Comparison of ENCODE assay signal across 25 cellular contexts in the genomic region with DNA sequence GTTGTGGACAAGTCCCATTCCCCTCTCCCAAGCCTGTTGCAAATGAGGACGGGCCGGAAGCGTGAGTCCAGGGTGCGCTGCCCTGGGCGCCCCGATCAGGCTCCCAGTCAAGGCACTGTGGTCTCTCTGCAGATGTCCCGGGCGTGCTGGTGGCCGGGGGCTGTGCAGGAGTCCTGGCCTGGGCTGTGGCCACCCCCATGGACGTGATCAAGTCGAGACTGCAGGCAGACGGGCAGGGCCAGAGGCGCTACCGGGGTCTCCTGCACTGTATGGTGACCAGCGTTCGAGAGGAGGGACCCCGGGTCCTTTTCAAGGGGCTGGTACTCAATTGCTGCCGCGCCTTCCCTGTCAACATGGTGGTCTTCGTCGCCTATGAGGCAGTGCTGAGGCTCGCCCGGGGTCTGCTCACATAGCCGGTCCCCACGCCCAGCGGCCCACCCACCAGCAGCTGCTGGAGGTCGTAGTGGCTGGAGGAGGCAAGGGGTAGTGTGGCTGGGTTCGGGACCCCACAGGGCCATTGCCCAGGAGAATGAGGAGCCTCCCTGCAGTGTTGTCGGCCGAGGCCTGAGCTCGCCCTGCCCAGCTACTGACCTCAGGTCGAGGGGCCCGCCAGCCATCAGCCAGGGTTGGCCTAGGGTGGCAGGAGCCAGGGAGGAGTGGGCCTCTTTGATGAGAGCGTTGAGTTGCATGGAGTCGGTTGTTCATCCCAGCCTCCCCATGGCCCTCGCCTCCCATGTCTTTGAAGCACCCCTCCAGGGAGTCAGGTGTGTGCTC. TPM values are rescaled to one million over a fixed set of nuclear protein-coding genes. Genes with fewer than 3 reads are reported as not detected.
DNase-seq lines count a peak whose midpoint lies in the region; ATAC-seq, FAIRE-seq and TF ChIP-seq lines count a peak whose summit lies in the region.
"Had no signal": no experiment of that assay in that cellular context is flagged by ENCODE, and none has a peak within 500 bp of the region (broad histone marks: within the 10 kb centered on the region; RNA-seq: fewer than 3 reads in every experiment).

No MANE protein-coding gene starts in this region.

- H3K36me3 ChIP-seq in IMR-90 (ENCODE audit: control insufficient read depth, insufficient read depth, low read length) (peaks cover 13% of the 10 kb centered on the region), small intestine (ENCODE audit: control insufficient read depth in 2 of 2, insufficient read depth in 2 of 2, low read length in 2 of 2) (no peaks in the 10 kb centered on the region)

- H2BK15ac ChIP-seq in IMR-90 (ENCODE audit: low read depth, low read length): no peak overlapping the region

- no peaks in the 10 kb centered on the region for H3K27me3 ChIP-seq in IMR-90 (ENCODE audit: control insufficient read depth, insufficient read depth, low read length)
- no peaks in the 10 kb centered on the region for H3K27me3 ChIP-seq in small intestine (ENCODE audit: control insufficient read depth in 2 of 2, insufficient read depth in 2 of 2, low read length in 2 of 2)
- H3K27me3 ChIP-seq: SJCRH30 had no signal

- no peak overlapping the region for H3K4me3 Mint-ChIP-seq in activated T-cell treated with anti-CD3 and anti-CD28 coated beads, Interleukin-2, amount 50 U/mL, for 72 hours
- no peak overlapping the region for H3K4me3 Mint-ChIP-seq in endothelial cell (ENCODE audit: unreplicated experiment)
- H3K4me3 Mint-ChIP-seq: CD8-positive, alpha-beta memory T cell had no signal

- H2BK20ac ChIP-seq in IMR-90 (ENCODE audit: low read depth, low read length): no peak overlapping the region

- peak in 1 of 2 donors; percentile 29 for DNase-seq in activated T-cell treated with anti-CD3 and anti-CD28 coated beads, Interleukin-2, amount 50 U/mL, for 72 hours
- DNase-seq in activated T-cell treated with anti-CD3 and anti-CD28 coated beads, Interleukin-2, amount 50 U/mL, for 48 hours: no peak
- no peak for DNase-seq in IMR-90
- DNase-seq in endothelial cell (ENCODE audit: low spot score): no peak
- DNase-seq in small intestine: no peak
- DNase-seq in D341Med (ENCODE audit: low spot score): no peak
- no peak for DNase-seq in NCI-H69 (lab: John Stamatoyannopoulos, UW)
- DNase-seq: CD8-positive, alpha-beta memory T cell; GF-D8; Karpas-422; MV-4-11; NCI-H1105 treated with DMSO at 0.1 percent for 48 hours; NCI-H1694; NCI-H2081; NCI-H2171; NCI-H345; NCI-H82; SJCRH30 had no signal

- no peak overlapping the region for H3K4me2 ChIP-seq in IMR-90 (ENCODE audit: low read depth, low read length)

- H4K20me1 ChIP-seq in IMR-90 (ENCODE audit: insufficient read depth, low read length): no peaks in the 10 kb centered on the region; the same call in 1 of the 2 replicates

- no peak overlapping the region for H3K18ac ChIP-seq in IMR-90 (ENCODE audit: low read depth, low read length)

- no peak overlapping the region for H3K9ac ChIP-seq in IMR-90 (ENCODE audit: low read depth, low read length)

- no peak overlapping the region for H2BK120ac ChIP-seq in IMR-90 (ENCODE audit: low read depth, low read length)

- H3K9me3 Mint-ChIP-seq in activated T-cell treated with anti-CD3 and anti-CD28 coated beads, Interleukin-2, amount 50 U/mL, for 72 hours: no peaks in the 10 kb centered on the region
- H3K9me3 Mint-ChIP-seq in endothelial cell (ENCODE audit: unreplicated experiment): no peaks in the 10 kb centered on the region
- H3K9me3 Mint-ChIP-seq: CD8-positive, alpha-beta memory T cell had no signal

- H2BK5ac ChIP-seq in IMR-90 (ENCODE audit: low read depth, low read length, poor library complexity, severe bottlenecking): no peak overlapping the region

- H3K27ac Mint-ChIP-seq in activated T-cell treated with anti-CD3 and anti-CD28 coated beads, Interleukin-2, amount 50 U/mL, for 72 hours: peak overlapping the region; percentile 76
- peak overlapping the region; percentile 13 for H3K27ac Mint-ChIP-seq in endothelial cell (ENCODE audit: unreplicated experiment)
- H3K27ac Mint-ChIP-seq: CD8-positive, alpha-beta memory T cell had no signal

- no peak overlapping the region for H2AK9ac ChIP-seq in IMR-90 (replicated peaks; ENCODE audit: low read depth, low read length, poor library complexity)

- no peak for TF ChIP-seq RAD21 in IMR-90 (IDR thresholded peaks at IDR 0.05; ENCODE audit: low read length)

- H3K4me1 ChIP-seq in IMR-90 (ENCODE audit: control insufficient read depth, insufficient read depth, low read length) (no peaks in the 10 kb centered on the region), small intestine (ENCODE audit: control insufficient read depth in 2 of 2, insufficient read depth in 1 of 2, low read depth in 1 of 2, low read length in 1 of 2) (peaks cover 0 to 4% of the 10 kb centered on the region in 2 donors)
- H3K4me1 ChIP-seq: HAP-1 had no signal

- TF ChIP-seq CTCF in IMR-90 (conservative IDR thresholded peaks at IDR 0.05; ENCODE audit: low read depth, low read length) (no peak), endothelial cell (IDR thresholded peaks at IDR 0.05; ENCODE audit: unreplicated experiment) (no peak)

- peaks cover 2 to 5% of the 10 kb centered on the region in 2 donors for H3K36me3 Mint-ChIP-seq in activated T-cell treated with anti-CD3 and anti-CD28 coated beads, Interleukin-2, amount 50 U/mL, for 72 hours (ENCODE audit: insufficient read depth in 2 of 2)
- H3K36me3 Mint-ChIP-seq in endothelial cell (ENCODE audit: low read depth, unreplicated experiment): peaks cover 9% of the 10 kb centered on the region

- no peak overlapping the region for H3K4ac ChIP-seq in IMR-90 (ENCODE audit: low read depth, low read length)

- H3K9me1 ChIP-seq in IMR-90 (ENCODE audit: insufficient read depth, low read length): no peaks in the 10 kb centered on the region

- H3K27ac ChIP-seq in IMR-90 (ENCODE audit: insufficient read depth, low read length) (no peak overlapping the region), small intestine (ENCODE audit: low read depth in 1 of 2, low read length in 1 of 2) (peak overlapping the region; percentile 56 to 97)
- H3K27ac ChIP-seq: C4-2B, SJCRH30 had no signal

- peak overlapping the region; percentile 58 for H2AFZ ChIP-seq in IMR-90 (replicated peaks; ENCODE audit: low read length, poor library complexity)

- POLR2A ChIA-PET in IMR-90 (lab: Charles Lee; ENCODE audit: unreplicated experiment): no interaction called here

- FAIRE-seq in small intestine (lab: Jason Lieb, UNC): no peak
- FAIRE-seq: D721Med, RCC 7860 had no signal

- no TSS peak for BruUV-seq in IMR-90 (replicated peaks; lab: Mats Ljungman, UMichigan)

- H3K4me1 Mint-ChIP-seq in activated T-cell treated with anti-CD3 and anti-CD28 coated beads, Interleukin-2, amount 50 U/mL, for 72 hours (ENCODE audit: low read depth): no peaks in the 10 kb centered on the region
- H3K4me1 Mint-ChIP-seq in endothelial cell (ENCODE audit: unreplicated experiment): no peaks in the 10 kb centered on the region
- H3K4me1 Mint-ChIP-seq: CD8-positive, alpha-beta memory T cell had no signal

- 86% methylated on average over 10 of the region's 36 CpGs; no CpG with 5 or more reads in 1 of the 2 experiments for WGBS in IMR-90 (ENCODE audit: extremely low coverage in 2 of 2, insufficient read length in 1 of 2), 2 experiments
- whole genome bisulfite sequencing in small intestine, 3 donors: 66 to 86% (median 69%) methylated on average over 34 to 36 of the region's 36 CpGs

- H3K4me3 ChIP-seq in IMR-90 (ENCODE audit: insufficient read depth, low read depth, low read length): no peak overlapping the region
- peak overlapping the region in 1 of 2 donors; percentile 55 for H3K4me3 ChIP-seq in small intestine (ENCODE audit: low read depth in 1 of 2, low read length in 2 of 2)
- H3K4me3 ChIP-seq: HAP-1, SJCRH30 had no signal

- no peak overlapping the region for H3K56ac ChIP-seq in IMR-90 (ENCODE audit: extremely low read depth, insufficient read depth, low read length)

- no peaks in the 10 kb centered on the region for H3K27me3 Mint-ChIP-seq in activated T-cell treated with anti-CD3 and anti-CD28 coated beads, Interleukin-2, amount 50 U/mL, for 72 hours (ENCODE audit: low read depth)
- peaks cover 16% of the 10 kb centered on the region for H3K27me3 Mint-ChIP-seq in endothelial cell (ENCODE audit: unreplicated experiment)

- H3K14ac ChIP-seq in IMR-90 (replicated peaks; ENCODE audit: low read depth, low read length): no peak overlapping the region

- no peaks in the 10 kb centered on the region for H3K79me1 ChIP-seq in IMR-90 (ENCODE audit: low read depth in 1 of 2, low read length in 2 of 2)

- peak; percentile 2 to 4 for ATAC-seq in activated T-cell treated with anti-CD3 and anti-CD28 coated beads, Interleukin-2, amount 50 U/mL, for 72 hours (replicated peaks in 1 of 2)
- ATAC-seq in IMR-90 (ENCODE audit: low read depth) (no peak), GM19023 (IDR thresholded peaks at IDR 0.05; ENCODE audit: unreplicated experiment) (no peak)

- intact Hi-C loops in IMR-90 (cut with micrococcal nuclease): no loop called here

- in situ Hi-C loops in IMR-90 (cut with MboI; ENCODE audit: low sequenced_read_pairs): no loop called here

- dilution Hi-C loops in IMR-90 (cut with HindIII; ENCODE audit: low sequenced_read_pairs, unreplicated experiment): no loop called here

- H3K9me3 ChIP-seq in IMR-90 (ENCODE audit: control insufficient read depth, insufficient read depth, low read length): no peaks in the 10 kb centered on the region
- no peaks in the 10 kb centered on the region for H3K9me3 ChIP-seq in small intestine (ENCODE audit: control insufficient read depth, low read depth)
- H3K9me3 ChIP-seq: HAP-1, SJCRH30 had no signal

- no peak for TF ChIP-seq POLR2A in IMR-90 (IDR thresholded peaks at IDR 0.05; ENCODE audit: low read depth, low read length)

- H4K8ac ChIP-seq in IMR-90 (ENCODE audit: low read depth in 2 of 2, low read length in 2 of 2): no peak overlapping the region

- CTCF ChIA-PET in IMR-90 (lab: Yijun Ruan, JAX): no interaction called here

- H4K5ac ChIP-seq in IMR-90 (ENCODE audit: low read depth, low read length): no peak overlapping the region

- no peak overlapping the region; the same call in 1 of the 2 replicates for H2AK5ac ChIP-seq in IMR-90 (ENCODE audit: low read depth, low read length)

- H4K91ac ChIP-seq in IMR-90 (ENCODE audit: insufficient read depth, low read depth, low read length): no peak overlapping the region

- H3K23ac ChIP-seq in IMR-90 (ENCODE audit: low read depth, low read length): no peak overlapping the region

RNA-seq across cellular contexts. Expression of gene SLC25A47, which starts 6.3 kb away (rescaled TPM):
- not detected for total RNA-seq in activated T-cell treated with anti-CD3 and anti-CD28 coated beads, Interleukin-2, amount 50 U/mL, for 72 hours
- total RNA-seq in IMR-90 (2012; rRNA removed): not detected in 2 replicates
- not detected in 2 replicates for polyA plus RNA-seq in IMR-90 (2012; rRNA removed)
- 0.02 TPM in 1 of 2 replicates, not detected in the other for polyA plus RNA-seq in IMR-90 (2012; cell fraction: cytosol; rRNA removed)
- 0.10 TPM in 1 of 2 replicates, not detected in the other for polyA plus RNA-seq in IMR-90 (2012; cell fraction: nucleus; rRNA removed; ENCODE audit: low replicate concordance)
- total RNA-seq in endothelial cell (ENCODE audit: unreplicated experiment): not detected
- 1 to 10 TPM in 2 of 3 donors, under 1 TPM in 1; 0.54 to 1.6 (median 1.1) TPM for polyA plus RNA-seq in small intestine
- total RNA-seq: A172; CD8-positive, alpha-beta memory T cell; M059J; SJCRH30 had no signal
- polyA plus RNA-seq: CD8-positive, alpha-beta memory T cell had no signal

RNA-seq across cellular contexts. Expression of gene SLC25A29, which starts 23.2 kb away (rescaled TPM):
- total RNA-seq in activated T-cell treated with anti-CD3 and anti-CD28 coated beads, Interleukin-2, amount 50 U/mL, for 72 hours: 10 to 100 TPM; 22.7 to 47.2 TPM
- total RNA-seq in IMR-90 (2012; rRNA removed): 6.5 and 6.9 TPM in 2 replicates
- 37.7 and 42.6 TPM in 2 replicates for polyA plus RNA-seq in IMR-90 (2012; rRNA removed)
- 17.9 and 46.0 TPM in 2 replicates for polyA plus RNA-seq in IMR-90 (2012; cell fraction: cytosol; rRNA removed)
- polyA plus RNA-seq in IMR-90 (2012; cell fraction: nucleus; rRNA removed; ENCODE audit: low replicate concordance): 218 and 643 TPM in 2 replicates
- total RNA-seq in endothelial cell (ENCODE audit: unreplicated experiment): 165 TPM
- polyA plus RNA-seq in small intestine: 10 to 100 TPM in 1 of 3 donors, 1 to 10 TPM in 2; 8.3 to 32.7 (median 10.0) TPM

RNA-seq across cellular contexts. Expression of gene WDR25, which starts 46.9 kb away (rescaled TPM):
- total RNA-seq in activated T-cell treated with anti-CD3 and anti-CD28 coated beads, Interleukin-2, amount 50 U/mL, for 72 hours: 10 to 100 TPM; 12.5 to 13.6 TPM
- total RNA-seq in IMR-90 (2012; rRNA removed) (22.5 and 25.8 TPM in 2 replicates), endothelial cell (ENCODE audit: unreplicated experiment) (14.2 TPM)
- polyA plus RNA-seq in IMR-90 (2012; rRNA removed) (16.6 and 16.9 TPM in 2 replicates), small intestine (1 to 10 TPM; 3.4 to 6.7 (median 4.3) TPM)
- polyA plus RNA-seq in IMR-90 (2012; cell fraction: cytosol; rRNA removed): 14.0 and 18.1 TPM in 2 replicates
- polyA plus RNA-seq in IMR-90 (2012; cell fraction: nucleus; rRNA removed; ENCODE audit: low replicate concordance): 9.9 and 11.9 TPM in 2 replicates

Comparison
In these comparisons a context has a peak if more than half of its experiments do, and no peak if none do; other contexts are left out.
1. ATAC-seq: peak in activated T-cell treated with anti-CD3 and anti-CD28 coated beads, Interleukin-2, amount 50 U/mL, for 72 hours (2 of 2); none in IMR-90 (single experiment) and GM19023 (single experiment).